In the genomic region with DNA sequence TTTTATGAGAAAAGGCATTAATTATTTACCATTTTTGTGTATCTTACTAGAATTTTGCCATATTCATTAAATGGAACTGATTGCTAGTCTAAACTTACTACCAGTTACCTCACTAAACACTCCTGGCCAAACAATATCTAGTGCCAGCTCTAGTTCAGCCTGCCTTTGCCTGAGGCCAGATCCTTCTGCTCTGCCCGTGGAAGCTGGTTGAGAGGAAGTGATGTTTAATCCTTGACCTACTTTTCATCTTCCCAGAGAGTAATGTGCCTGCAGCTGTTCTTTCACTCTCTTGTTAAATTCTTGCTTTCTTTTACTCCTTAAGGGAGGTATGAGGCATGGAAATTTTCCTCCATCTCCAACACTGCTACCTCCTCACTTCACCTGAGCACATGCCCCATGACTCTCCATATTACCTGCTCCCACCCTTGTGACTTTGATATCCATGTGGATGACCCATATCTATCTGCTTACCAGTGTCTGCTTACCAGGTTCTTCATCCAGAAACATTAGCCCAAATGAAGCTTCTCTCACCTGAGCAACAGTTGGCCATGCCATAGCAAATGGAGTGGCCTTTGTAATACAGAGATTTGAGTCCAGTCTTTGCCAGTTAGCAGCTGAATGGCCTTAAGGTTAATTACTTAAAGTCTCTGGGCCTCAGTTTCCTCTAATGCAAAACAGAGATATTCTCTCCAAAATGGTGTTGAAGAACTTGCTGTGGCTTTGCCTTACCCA, we compare ENCODE assay signal across 8 cellular contexts. TPM values are rescaled to one million over a fixed set of nuclear protein-coding genes. Genes with fewer than 3 reads are reported as not detected.
DNase-seq lines count a peak whose midpoint lies in the region; ATAC-seq and TF ChIP-seq lines count a peak whose summit lies in the region.

No MANE protein-coding gene starts in this region.

- H3K4me2 ChIP-seq in mammary epithelial cell (ENCODE audit: insufficient read depth, low read depth, low read length): peak overlapping the region; percentile 6

- H3K27me3 ChIP-seq in mammary epithelial cell (ENCODE audit: insufficient read depth, low read length) (no peaks in the 10 kb centered on the region), Peyer's patch (no peaks in the 10 kb centered on the region)
- H3K27me3 ChIP-seq in effector memory CD4-positive, alpha-beta T cell (replicated peaks; ENCODE audit: control insufficient read depth, insufficient read depth, low read length, poor library complexity, severe bottlenecking): no peaks in the 10 kb centered on the region

- H3K4me3 ChIP-seq in mammary epithelial cell (replicated peaks in 1 of 3; ENCODE audit: insufficient read depth in 1 of 3, low read depth in 2 of 3, low read length in 3 of 3) (no peak overlapping the region), Peyer's patch (no peak overlapping the region)
- H3K4me3 ChIP-seq in effector memory CD4-positive, alpha-beta T cell (ENCODE audit: insufficient read depth, low read depth, low read length, poor library complexity, severe bottlenecking): no peak overlapping the region

- H3K4me1 ChIP-seq in mammary epithelial cell (ENCODE audit: insufficient read depth, low read length): peaks cover 11% of the 10 kb centered on the region
- peaks cover 3 to 9% (median 7%) of the 10 kb centered on the region in 4 donors for H3K4me1 ChIP-seq in Peyer's patch
- peaks cover 8% of the 10 kb centered on the region for H3K4me1 ChIP-seq in effector memory CD4-positive, alpha-beta T cell (ENCODE audit: control insufficient read depth, insufficient read depth, low read length, poor library complexity, severe bottlenecking)

- H3K27me3 Mint-ChIP-seq in memory B cell: no peaks in the 10 kb centered on the region

- intact Hi-C loops in mammary epithelial cell (cut with micrococcal nuclease): no loop called here

- ATAC-seq in memory B cell (ENCODE audit: low read depth) (no peak), HG03139 (IDR thresholded peaks at IDR 0.05; ENCODE audit: unreplicated experiment) (no peak)

- no peak for TF ChIP-seq CTCF in mammary epithelial cell (conservative IDR thresholded peaks at IDR 0.05 in 1 of 2, IDR thresholded peaks at IDR 0.05 in 1 of 2; ENCODE audit: extremely low read depth in 1 of 2, insufficient read depth in 1 of 2, low read depth in 1 of 2, low read length in 2 of 2)
- TF ChIP-seq CTCF in Peyer's patch (IDR thresholded peaks at IDR 0.05): no peak
- TF ChIP-seq CTCF in GM13976 (IDR thresholded peaks at IDR 0.05; ENCODE audit: borderline replicate concordance, control extremely low read depth, extremely low read depth, insufficient read depth, missing control alignments): no peak

- dilution Hi-C loops in mammary epithelial cell (cut with HindIII; ENCODE audit: low sequenced_read_pairs): no loop called here

- H3K36me3 Mint-ChIP-seq in memory B cell: peaks cover 14% of the 10 kb centered on the region

- peak overlapping the region; percentile 6 for H3K27ac Mint-ChIP-seq in memory B cell

- TF ChIP-seq POLR2A in Peyer's patch (IDR thresholded peaks at IDR 0.05): no peak

- H3K9ac ChIP-seq in mammary epithelial cell (ENCODE audit: insufficient read depth, low read length): no peak overlapping the region

- H3K27ac ChIP-seq in mammary epithelial cell (ENCODE audit: insufficient read depth, low read depth, low read length) (no peak overlapping the region), Peyer's patch (no peak overlapping the region)
- no peak overlapping the region for H3K27ac ChIP-seq in effector memory CD4-positive, alpha-beta T cell (ENCODE audit: insufficient read depth, low read length, poor library complexity, severe bottlenecking)

- H3K4me3 Mint-ChIP-seq in memory B cell: no peak overlapping the region

- in situ Hi-C loops in mammary epithelial cell (cut with MboI; ENCODE audit: low sequenced_read_pairs in 2 of 2) (no loop called here), GM13976 (cut with MboI; ENCODE audit: low sequenced_read_pairs, unreplicated experiment) (no loop called here)

- H3K9me3 Mint-ChIP-seq in memory B cell: no peaks in the 10 kb centered on the region

- CTCF ChIA-PET in mammary epithelial cell (lab: Charles Lee; ENCODE audit: low non-redundant PET): no interaction called here

- H3K9me3 ChIP-seq in mammary epithelial cell (replicated peaks; ENCODE audit: insufficient read depth, low read length) (no peaks in the 10 kb centered on the region), Peyer's patch (no peaks in the 10 kb centered on the region)
- no peaks in the 10 kb centered on the region for H3K9me3 ChIP-seq in effector memory CD4-positive, alpha-beta T cell (ENCODE audit: control insufficient read depth, low read length)

- peaks cover 68% of the 10 kb centered on the region for H3K79me2 ChIP-seq in mammary epithelial cell (ENCODE audit: insufficient read depth, low read length)

- peaks cover 2% of the 10 kb centered on the region for H4K20me1 ChIP-seq in mammary epithelial cell (ENCODE audit: insufficient read depth, low read length)

- no peaks in the 10 kb centered on the region for H3K36me3 ChIP-seq in mammary epithelial cell (ENCODE audit: insufficient read depth, low read length)
- H3K36me3 ChIP-seq in Peyer's patch: no peaks in the 10 kb centered on the region
- no peaks in the 10 kb centered on the region for H3K36me3 ChIP-seq in effector memory CD4-positive, alpha-beta T cell (ENCODE audit: control insufficient read depth, insufficient read depth, low read length)

- WGBS in mammary epithelial cell (ENCODE audit: low coverage, missing lambda C conversion rate): 0% methylated on average over 1 of the region's 1 CpG

- DNase-seq in AG20443 (ENCODE audit: low spot score) (peak; percentile 59), HCEC 1CT (peak; percentile 41), mammary epithelial cell (peak; percentile 67), memory B cell (ENCODE audit: low spot score in 2 of 2) (no peak), Peyer's patch (no peak), GM13976 (ENCODE audit: low spot score) (no peak)
- DNase-seq in effector memory CD4-positive, alpha-beta T cell: no peak

- no TSS peak for BruUV-seq in mammary epithelial cell (replicated peaks; lab: Mats Ljungman, UMichigan)

- H2AFZ ChIP-seq in mammary epithelial cell (ENCODE audit: low read depth, low read length): no peak overlapping the region

- H3K4me1 Mint-ChIP-seq in memory B cell: peaks cover 32% of the 10 kb centered on the region

RNA-seq across cellular contexts. Expression of a gene that starts 53.4 kb away (rescaled TPM):
- 10 to 100 TPM; 49.5 to 92.7 TPM for total RNA-seq in mammary epithelial cell
- 115 TPM for polyA plus RNA-seq in mammary epithelial cell
- polyA minus RNA-seq in mammary epithelial cell: 45.1 TPM
- 10 to 100 TPM; 26.1 to 58.6 (median 43.0) TPM for total RNA-seq in Peyer's patch

RNA-seq across cellular contexts. Expression of a gene that starts 57.6 kb away (rescaled TPM):
- 1 to 10 TPM; 7.3 to 8.8 TPM for total RNA-seq in mammary epithelial cell
- 5.2 TPM for polyA plus RNA-seq in mammary epithelial cell
- 11.9 TPM for polyA minus RNA-seq in mammary epithelial cell
- 10 to 100 TPM in 1 of 4 donors, 1 to 10 TPM in 3; 4.2 to 11.6 (median 7.7) TPM for total RNA-seq in Peyer's patch

RNA-seq across cellular contexts. Expression of a gene that starts 57.8 kb away (rescaled TPM):
- total RNA-seq in mammary epithelial cell (1,000 to 10,000 TPM; 1,624 to 2,052 TPM), Peyer's patch (1,000 to 10,000 TPM in 1 of 4 donors, 100 to 1,000 TPM in 3; 409 to 1,183 (median 647) TPM)
- polyA plus RNA-seq in mammary epithelial cell: 4,169 TPM
- polyA minus RNA-seq in mammary epithelial cell: 867 TPM

Comparison
In these comparisons a context has a peak if more than half of its experiments do, and no peak if none do; other contexts are left out.
1. DNase-seq: peak in AG20443 (single experiment), HCEC 1CT (single experiment) and mammary epithelial cell (single experiment); none in memory B cell (0 of 2), Peyer's patch (0 of 3), GM13976 (single experiment) and effector memory CD4-positive, alpha-beta T cell (0 of 3).